1 cellular context compared by ENCODE assay signal in genomic region chr1:236913371-236914037, GRCh38.
TF ChIP-seq lines count a peak whose summit lies in the region.

No MANE protein-coding gene starts in this region.

TF ChIP-seq in K562, 482 proteins besides CTCF, POLR2A, EP300 and RAD21 (continued from another document and continues in another):
- peak in 1 of 2 experiments; percentile 36; a peak in 1 of 4 replicates for TF ChIP-seq SRF (CRISPR knock-in tag; IDR thresholded peaks at IDR 0.05)
- peak; percentile 88 for TF ChIP-seq NEUROD1 (IDR thresholded peaks at IDR 0.05; ENCODE audit: borderline replicate concordance, low read depth, low read length, partially characterized antibody)
- peak; percentile 55; the same call in 1 of the 2 replicates for TF ChIP-seq ZNF197 (CRISPR knock-in tag; IDR thresholded peaks at IDR 0.05; ENCODE audit: low read depth)
- TF ChIP-seq CEBPB (tag; IDR thresholded peaks at IDR 0.05) = no peak
- peak; percentile 97 for TF ChIP-seq CHAMP1 (IDR thresholded peaks at IDR 0.05)
- TF ChIP-seq FOS (IDR thresholded peaks at IDR 0.05; ENCODE audit: extremely low read depth, insufficient read length) = no peak
- no peak for TF ChIP-seq NR2F6 (CRISPR knock-in tag; IDR thresholded peaks at IDR 0.05)
- TF ChIP-seq MCM7 (IDR thresholded peaks at IDR 0.05) = no peak
- TF ChIP-seq ZNF408 (CRISPR knock-in tag; IDR thresholded peaks at IDR 0.05; ENCODE audit: low read depth) = no peak
- peak in 1 of 2 experiments; percentile 79; a peak in 1 of 4 replicates for TF ChIP-seq HDAC1 (IDR thresholded peaks at IDR 0.05)
- no peak for TF ChIP-seq HLTF (IDR thresholded peaks at IDR 0.05)
- TF ChIP-seq ZNF316 (IDR thresholded peaks at IDR 0.05) = no peak
- peak; percentile 85 for TF ChIP-seq NCOA1 (IDR thresholded peaks at IDR 0.05; ENCODE audit: low read depth)
- no peak for TF ChIP-seq PPARD (CRISPR knock-in tag; IDR thresholded peaks at IDR 0.05)
- TF ChIP-seq ZNF282 (CRISPR knock-in tag; IDR thresholded peaks at IDR 0.05) = no peak
- TF ChIP-seq SMARCE1 (IDR thresholded peaks at IDR 0.05) = peak; percentile 98
- no peak for TF ChIP-seq CBX1 (IDR thresholded peaks at IDR 0.05; ENCODE audit: low read depth)
- TF ChIP-seq PML (IDR thresholded peaks at IDR 0.05; ENCODE audit: low read length) = peak; percentile 99
- no peak for TF ChIP-seq COPS2 (conservative IDR thresholded peaks at IDR 0.05)
- peak; percentile 74 for TF ChIP-seq MEIS2 (IDR thresholded peaks at IDR 0.05; ENCODE audit: partially characterized antibody)
- TF ChIP-seq ZNF23 (CRISPR knock-in tag; IDR thresholded peaks at IDR 0.05) = no peak
- no peak for TF ChIP-seq ZNF696 (CRISPR knock-in tag; conservative IDR thresholded peaks at IDR 0.05)
- no peak for TF ChIP-seq GABPB1 (CRISPR knock-in tag; IDR thresholded peaks at IDR 0.05)
- no peak for TF ChIP-seq BRD4 (IDR thresholded peaks at IDR 0.05)
- peak; percentile 98 for TF ChIP-seq CCNT2 (IDR thresholded peaks at IDR 0.05; ENCODE audit: borderline replicate concordance, extremely low read depth, insufficient read length, low read depth, low read length)
- TF ChIP-seq ZBTB26 (CRISPR knock-in tag; IDR thresholded peaks at IDR 0.05) = no peak
- TF ChIP-seq RBM34 (IDR thresholded peaks at IDR 0.05; ENCODE audit: borderline replicate concordance, insufficient read depth, low read length) = no peak
- no peak for TF ChIP-seq FUS (optimal IDR thresholded peaks at IDR 0.05; ENCODE audit: low read depth, low read length)
- TF ChIP-seq CEBPG (CRISPR knock-in tag; IDR thresholded peaks at IDR 0.05) = no peak
- no peak for TF ChIP-seq CEBPG (tag; conservative IDR thresholded peaks at IDR 0.05 in 1 of 2, IDR thresholded peaks at IDR 0.05 in 1 of 2)
- peak; percentile 78; the same call in 1 of the 2 replicates for TF ChIP-seq THRB (CRISPR knock-in tag; conservative IDR thresholded peaks at IDR 0.05)
- TF ChIP-seq GTF2B (IDR thresholded peaks at IDR 0.05; ENCODE audit: extremely low read depth, insufficient read length) = no peak
- TF ChIP-seq U2AF1 (optimal IDR thresholded peaks at IDR 0.05; ENCODE audit: low read depth, low read length) = no peak
- TF ChIP-seq FOXP4 (CRISPR knock-in tag; IDR thresholded peaks at IDR 0.05; ENCODE audit: borderline replicate concordance) = no peak
- peak; percentile 72; the same call in 1 of the 2 replicates for TF ChIP-seq ATF4 (CRISPR knock-in tag; IDR thresholded peaks at IDR 0.05)
- TF ChIP-seq TARDBP (IDR thresholded peaks at IDR 0.05) = peak; percentile 90
- no peak for TF ChIP-seq ZBTB8A (IDR thresholded peaks at IDR 0.05; ENCODE audit: partially characterized antibody)
- no peak for TF ChIP-seq ZNF146 (CRISPR knock-in tag; IDR thresholded peaks at IDR 0.05; ENCODE audit: unreplicated experiment)
- TF ChIP-seq MLLT1 (IDR thresholded peaks at IDR 0.05) = no peak
- TF ChIP-seq ZKSCAN8 (CRISPR knock-in tag; IDR thresholded peaks at IDR 0.05) = no peak
- peak; percentile 55 for TF ChIP-seq SMAD1 (IDR thresholded peaks at IDR 0.05; ENCODE audit: low read depth, low read length, partially characterized antibody)
- TF ChIP-seq TRIM25 (IDR thresholded peaks at IDR 0.05; ENCODE audit: borderline replicate concordance) = no peak
- TF ChIP-seq ZNF512 (tag; IDR thresholded peaks at IDR 0.05) = no peak
- TF ChIP-seq FOXK1 (CRISPR knock-in tag; IDR thresholded peaks at IDR 0.05; ENCODE audit: borderline replicate concordance) = no peak
- TF ChIP-seq RUNX1 (IDR thresholded peaks at IDR 0.05; ENCODE audit: low read depth) = no peak
- no peak for TF ChIP-seq SIX5 (IDR thresholded peaks at IDR 0.05; ENCODE audit: borderline replicate concordance in 1 of 2, insufficient read depth in 1 of 2, low read depth in 1 of 2, low read length in 2 of 2)
- TF ChIP-seq IRF2 (CRISPR knock-in tag; IDR thresholded peaks at IDR 0.05) = no peak
- no peak for TF ChIP-seq ATF2 (CRISPR knock-in tag; IDR thresholded peaks at IDR 0.05)
- TF ChIP-seq ATF6 (CRISPR knock-in tag; IDR thresholded peaks at IDR 0.05) = no peak
- no peak for TF ChIP-seq NCOA4 (IDR thresholded peaks at IDR 0.05; ENCODE audit: partially characterized antibody)
- no peak for TF ChIP-seq SIN3A (IDR thresholded peaks at IDR 0.05; ENCODE audit: borderline replicate concordance in 2 of 2, control insufficient read depth in 1 of 2, low read depth in 2 of 2, low read length in 2 of 2)
- TF ChIP-seq HIVEP1 (CRISPR knock-in tag; IDR thresholded peaks at IDR 0.05) = no peak
- TF ChIP-seq MAFK (IDR thresholded peaks at IDR 0.05; ENCODE audit: low read length) = no peak
- no peak for TF ChIP-seq CCAR2 (IDR thresholded peaks at IDR 0.05; ENCODE audit: low read depth, low read length)
